ENCODE assay signal across 14 cellular contexts in genomic region chr17:41928693-41929251, GRCh38. TPM values are rescaled to one million over a fixed set of nuclear protein-coding genes. Genes with fewer than 3 reads are reported as not detected.
DNase-seq lines count a peak whose midpoint lies in the region; ATAC-seq and TF ChIP-seq lines count a peak whose summit lies in the region.
"Had no signal": no experiment of that assay in that cellular context is flagged by ENCODE, and none has a peak within 500 bp of the region (broad histone marks: within the 10 kb centered on the region; RNA-seq: fewer than 3 reads in every experiment).

No MANE protein-coding gene starts in this region.

- no peak overlapping the region for H3K27ac ChIP-seq in neuronal stem cell (replicated peaks; ENCODE audit: low read length)

- H2AFZ ChIP-seq in neuronal stem cell (ENCODE audit: low read length), result peak overlapping the region; percentile 1

- no peak overlapping the region for H4K8ac ChIP-seq in neuronal stem cell (ENCODE audit: low read depth, low read length)

- CTCF ChIA-PET in activated CD4-positive, alpha-beta T cell treated with anti-CD3 and anti-CD28 coated beads for 36 hours (lab: Charles Lee), result interaction anchor here (0.7 to 3.2 kb wide), 3 partner anchors 10 to 164 kb away, joined by 3 to 25 read pairs (median 4); partner anchors contain the start of gene ACLY

- H3K36me3 Mint-ChIP-seq in activated CD4-positive, alpha-beta T cell treated with anti-CD3 and anti-CD28 coated beads for 36 hours (ENCODE audit: low read depth), result peaks cover 6% of the 10 kb centered on the region
- H3K36me3 Mint-ChIP-seq in HFFc6 (ENCODE audit: low read depth), result no peaks in the 10 kb centered on the region
- H3K36me3 Mint-ChIP-seq in activated T-helper 17 cell treated with anti-CD3 and anti-CD28 coated beads, Interleukin-2, amount 50 U/mL, for 72 hours (ENCODE audit: low read depth), result peaks cover 6% of the 10 kb centered on the region

- no peak overlapping the region for H3K23ac ChIP-seq in neuronal stem cell (ENCODE audit: low read depth, low read length, poor library complexity)

- H3K27ac Mint-ChIP-seq in activated CD4-positive, alpha-beta T cell treated with anti-CD3 and anti-CD28 coated beads for 36 hours, result peak overlapping the region; percentile 98
- H3K27ac Mint-ChIP-seq in HFFc6, result peak overlapping the region; percentile 99
- peak overlapping the region; percentile 91 for H3K27ac Mint-ChIP-seq in activated T-helper 17 cell treated with anti-CD3 and anti-CD28 coated beads, Interleukin-2, amount 50 U/mL, for 72 hours

- no peak for ATAC-seq in activated CD4-positive, alpha-beta T cell treated with anti-CD3 and anti-CD28 coated beads for 36 hours
- ATAC-seq in activated T-helper 17 cell treated with anti-CD3 and anti-CD28 coated beads, Interleukin-2, amount 50 U/mL, for 72 hours (replicated peaks), result no peak
- ATAC-seq: heart left ventricle had no signal

- H3K4me1 ChIP-seq in neuronal stem cell (ENCODE audit: control insufficient read depth in 2 of 2, insufficient read depth in 1 of 2, low read depth in 1 of 2, low read length in 2 of 2), result peaks cover 2 to 11% of the 10 kb centered on the region in 2 donors

- H3K4me3 ChIP-seq in neuronal stem cell (ENCODE audit: low read length in 2 of 2), result no peak overlapping the region

- H3K36me3 ChIP-seq in neuronal stem cell (replicated peaks in 1 of 2; ENCODE audit: control insufficient read depth in 2 of 2, insufficient read depth in 2 of 2, low read length in 2 of 2), result no peaks in the 10 kb centered on the region
- H3K36me3 ChIP-seq: heart left ventricle had no signal

- no peak overlapping the region for H3K14ac ChIP-seq in neuronal stem cell (ENCODE audit: low read length)

- no peak overlapping the region for H2AK5ac ChIP-seq in neuronal stem cell (ENCODE audit: low read depth, low read length)

- H4K91ac ChIP-seq in neuronal stem cell (ENCODE audit: low read depth, low read length, poor library complexity), result no peak overlapping the region

- H2BK120ac ChIP-seq in neuronal stem cell (ENCODE audit: low read depth, low read length), result no peak overlapping the region

- peaks cover 0 to 2% of the 10 kb centered on the region in 2 donors for H3K9me3 ChIP-seq in neuronal stem cell (replicated peaks in 1 of 2; ENCODE audit: control insufficient read depth in 2 of 2, insufficient read depth in 1 of 2, low read depth in 1 of 2, low read length in 2 of 2)
- H3K9me3 ChIP-seq: heart left ventricle had no signal

- POLR2A ChIA-PET in activated CD4-positive, alpha-beta T cell treated with anti-CD3 and anti-CD28 coated beads for 36 hours (lab: Charles Lee), result no interaction called here

- H2BK5ac ChIP-seq in neuronal stem cell (ENCODE audit: low read length), result no peak overlapping the region

- H3K9ac ChIP-seq in neuronal stem cell (ENCODE audit: low read depth, low read length, poor library complexity), result no peak overlapping the region

- no peak overlapping the region for H3K4ac ChIP-seq in neuronal stem cell (ENCODE audit: low read length)

- no peaks in the 10 kb centered on the region for H3K27me3 ChIP-seq in neuronal stem cell (ENCODE audit: control insufficient read depth in 3 of 3, insufficient read depth in 3 of 3, low read depth in 1 of 3, low read length in 3 of 3)
- H3K27me3 ChIP-seq: heart left ventricle had no signal

- intact Hi-C loops in activated CD4-positive, alpha-beta T cell treated with anti-CD3 and anti-CD28 coated beads for 36 hours (cut with DNase I, micrococcal nuclease), result no loop called here

- no peak overlapping the region for H2BK12ac ChIP-seq in neuronal stem cell (ENCODE audit: low read length)

- peaks cover 21% of the 10 kb centered on the region for H3K4me1 Mint-ChIP-seq in activated CD4-positive, alpha-beta T cell treated with anti-CD3 and anti-CD28 coated beads for 36 hours
- H3K4me1 Mint-ChIP-seq in HFFc6 (ENCODE audit: low read depth), result peaks cover 22% of the 10 kb centered on the region
- H3K4me1 Mint-ChIP-seq in activated T-helper 17 cell treated with anti-CD3 and anti-CD28 coated beads, Interleukin-2, amount 50 U/mL, for 72 hours, result peaks cover 7% of the 10 kb centered on the region

- WGBS in neuronal stem cell (ENCODE audit: extremely low coverage in 2 of 2, insufficient read length in 2 of 2, insufficient replicate concordance in 1 of 2), 2 donors, result no CpG with 5 or more reads among the region's 6 CpGs

- no peak overlapping the region for H3K18ac ChIP-seq in neuronal stem cell (ENCODE audit: low read length)

- peak overlapping the region; percentile 96 for H3K4me3 Mint-ChIP-seq in activated CD4-positive, alpha-beta T cell treated with anti-CD3 and anti-CD28 coated beads for 36 hours
- peak overlapping the region; percentile 95 for H3K4me3 Mint-ChIP-seq in HFFc6
- H3K4me3 Mint-ChIP-seq in activated T-helper 17 cell treated with anti-CD3 and anti-CD28 coated beads, Interleukin-2, amount 50 U/mL, for 72 hours, result peak overlapping the region; percentile 87

- no peak overlapping the region for H3K4me2 ChIP-seq in neuronal stem cell (ENCODE audit: insufficient read depth, low read length, poor library complexity, severe bottlenecking)

- no peak overlapping the region for H2BK15ac ChIP-seq in neuronal stem cell (ENCODE audit: low read length)

- no peak for TF ChIP-seq CTCF in HFFc6 (IDR thresholded peaks at IDR 0.05)

- no peaks in the 10 kb centered on the region for H3K27me3 Mint-ChIP-seq in activated CD4-positive, alpha-beta T cell treated with anti-CD3 and anti-CD28 coated beads for 36 hours
- no peaks in the 10 kb centered on the region; the same call in none of the 2 replicates for H3K27me3 Mint-ChIP-seq in HFFc6 (ENCODE audit: insufficient read depth)
- H3K27me3 Mint-ChIP-seq in activated T-helper 17 cell treated with anti-CD3 and anti-CD28 coated beads, Interleukin-2, amount 50 U/mL, for 72 hours, result no peaks in the 10 kb centered on the region

- no peaks in the 10 kb centered on the region for H3K9me3 Mint-ChIP-seq in activated CD4-positive, alpha-beta T cell treated with anti-CD3 and anti-CD28 coated beads for 36 hours (ENCODE audit: low read depth)
- no peaks in the 10 kb centered on the region for H3K9me3 Mint-ChIP-seq in HFFc6
- H3K9me3 Mint-ChIP-seq in activated T-helper 17 cell treated with anti-CD3 and anti-CD28 coated beads, Interleukin-2, amount 50 U/mL, for 72 hours, result no peaks in the 10 kb centered on the region

- H3K79me1 ChIP-seq in neuronal stem cell (ENCODE audit: low read depth, low read length), result no peaks in the 10 kb centered on the region

- peak; percentile 30 for DNase-seq in activated CD4-positive, alpha-beta T cell treated with anti-CD3 and anti-CD28 coated beads for 36 hours
- no peak for DNase-seq in activated CD4-positive, alpha-beta T cell treated with anti-CD3 and anti-CD28 coated beads for 4 hours
- DNase-seq in HFFc6, result no peak
- no peak for DNase-seq in neuronal stem cell (ENCODE audit: low spot score)
- DNase-seq in NK-92 (lab: John Stamatoyannopoulos, UW; ENCODE audit: unreplicated experiment), result no peak
- DNase-seq in hypothalamus (lab: John Stamatoyannopoulos, UW), result no peak
- DNase-seq in iPS-NIHi11 (ENCODE audit: low spot score), result no peak
- DNase-seq: activated CD4-positive, alpha-beta T cell treated with anti-CD3 and anti-CD28 coated beads for 1 hour; heart left ventricle; NCI-H1048; NCI-H446 treated with DMSO at 0.1 percent for 48 hours; SIG-M5; substantia nigra had no signal

RNA-seq across cellular contexts. Expression of gene ODAD4, which starts 1.6 kb away (rescaled TPM):
- total RNA-seq in activated CD4-positive, alpha-beta T cell treated with anti-CD3 and anti-CD28 coated beads for 36 hours, result 1 to 10 TPM in 1 of 2 experiments, under 1 TPM in 1; 0.81 to 1.1 TPM
- 1 to 10 TPM in 3 of 6 experiments, under 1 TPM in 3; 0.74 to 1.8 (median 0.97) TPM for total RNA-seq in HFFc6 (2021; fragmentation: NEBNext Ultra II Directional; extraction: Animal tissue kit (Norgen Biotek cat#: 25700))
- total RNA-seq in activated T-helper 17 cell treated with anti-CD3 and anti-CD28 coated beads, Interleukin-2, amount 50 U/mL, for 72 hours, result under 1 TPM; 0.63 to 0.93 TPM
- polyA plus RNA-seq in neuronal stem cell (2013, experiment 1 of 2), result 4.5 TPM
- polyA plus RNA-seq in neuronal stem cell (2013, experiment 2 of 2), result 4.2 TPM

RNA-seq across cellular contexts. Expression of gene ACLY, which starts 10.0 kb away (rescaled TPM):
- 100 to 1,000 TPM; 189 to 192 TPM for total RNA-seq in activated CD4-positive, alpha-beta T cell treated with anti-CD3 and anti-CD28 coated beads for 36 hours
- total RNA-seq in HFFc6 (2021; fragmentation: NEBNext Ultra II Directional; extraction: Animal tissue kit (Norgen Biotek cat#: 25700)), result 100 to 1,000 TPM; 254 to 315 (median 279) TPM
- 100 to 1,000 TPM in 1 of 2 donors, 10 to 100 TPM in 1; 95.4 to 222 TPM for total RNA-seq in activated T-helper 17 cell treated with anti-CD3 and anti-CD28 coated beads, Interleukin-2, amount 50 U/mL, for 72 hours
- polyA plus RNA-seq in neuronal stem cell (2013, experiment 1 of 2), result 106 TPM
- 109 TPM for polyA plus RNA-seq in neuronal stem cell (2013, experiment 2 of 2)

RNA-seq across cellular contexts. Expression of gene CNP, which starts 37.8 kb away (rescaled TPM):
- total RNA-seq in activated CD4-positive, alpha-beta T cell treated with anti-CD3 and anti-CD28 coated beads for 36 hours, result 10 to 100 TPM; 55.1 to 77.0 TPM
- 100 to 1,000 TPM; 105 to 118 (median 111) TPM for total RNA-seq in HFFc6 (2021; fragmentation: NEBNext Ultra II Directional; extraction: Animal tissue kit (Norgen Biotek cat#: 25700))
- total RNA-seq in activated T-helper 17 cell treated with anti-CD3 and anti-CD28 coated beads, Interleukin-2, amount 50 U/mL, for 72 hours, result 10 to 100 TPM; 51.4 to 82.9 TPM
- 44.2 TPM for polyA plus RNA-seq in neuronal stem cell (2013, experiment 1 of 2)
- polyA plus RNA-seq in neuronal stem cell (2013, experiment 2 of 2), result 43.2 TPM
